10 cellular contexts compared by ENCODE assay signal in genomic region chr11:113664069-113664980, GRCh38. TPM values are rescaled to one million over a fixed set of nuclear protein-coding genes. Genes with fewer than 3 reads are reported as not detected.
DNase-seq lines count a peak whose midpoint lies in the region; ATAC-seq and TF ChIP-seq lines count a peak whose summit lies in the region.
"Had no signal": no experiment of that assay in that cellular context is flagged by ENCODE, and none has a peak within 500 bp of the region (broad histone marks: within the 10 kb centered on the region; RNA-seq: fewer than 3 reads in every experiment).

No MANE protein-coding gene starts in this region.

- TF ChIP-seq CTCF in body of pancreas (IDR thresholded peaks at IDR 0.05) (no peak), nephron (IDR thresholded peaks at IDR 0.05; ENCODE audit: unreplicated experiment in 3 of 3) (no peak)

- H3K4me1 Mint-ChIP-seq in nephron, result peaks cover 16% of the 10 kb centered on the region

- DNase-seq in ELF-1 (ENCODE audit: low read depth, low spot score) (peak; percentile 29), NCI-H2107 treated with DMSO at 0.1 percent for 48 hours (lab: John Stamatoyannopoulos, UW; ENCODE audit: unreplicated experiment) (peak; percentile 41), body of pancreas (no peak)
- no peak for DNase-seq in stimulated activated CD4-positive, alpha-beta T cell treated with anti-CD3 and anti-CD28 coated beads, Interleukin-15, amount 100 ng/mL, for 24 hours
- DNase-seq: DND-41, dorsolateral prefrontal cortex had no signal

- TF ChIP-seq POLR2A in body of pancreas (IDR thresholded peaks at IDR 0.05), result no peak

- H3K9me3 ChIP-seq in body of pancreas, result peaks cover 0 to 8% (median 0%) of the 10 kb centered on the region in 3 donors

- peak overlapping the region in 2 of 3 experiments; percentile 16 to 62 for H3K27ac Mint-ChIP-seq in nephron

- H3K27me3 Mint-ChIP-seq in nephron (ENCODE audit: low read depth), result peaks cover 6% of the 10 kb centered on the region

- no peaks in the 10 kb centered on the region for H3K36me3 ChIP-seq in body of pancreas (replicated peaks in 1 of 2; ENCODE audit: insufficient read depth in 1 of 2, low read depth in 2 of 2)

- H3K9me3 Mint-ChIP-seq in nephron, result peaks cover 29% of the 10 kb centered on the region

- no peak overlapping the region for H3K4me3 Mint-ChIP-seq in nephron

- H3K27me3 ChIP-seq in body of pancreas, result no peaks in the 10 kb centered on the region
- H3K27me3 ChIP-seq: dorsolateral prefrontal cortex had no signal

- peak overlapping the region in 3 of 4 donors; percentile 16 to 29 (median 23) for H3K27ac ChIP-seq in body of pancreas
- H3K27ac ChIP-seq: dorsolateral prefrontal cortex had no signal

- no peaks in the 10 kb centered on the region for H3K4me1 ChIP-seq in body of pancreas

- intact Hi-C loops in body of pancreas (cut with DNase I), result no loop called here

- peaks cover 5% of the 10 kb centered on the region for H3K36me3 Mint-ChIP-seq in nephron (ENCODE audit: low read depth)

- 37 to 55% methylated on average over 11 of the region's 11 CpGs for WGBS in body of pancreas, 2 donors

- ATAC-seq in body of pancreas (peak; percentile 75), GM21825 (IDR thresholded peaks at IDR 0.05; ENCODE audit: unreplicated experiment) (no peak), GM19395 (IDR thresholded peaks at IDR 0.05; ENCODE audit: unreplicated experiment) (no peak), HG02970 (IDR thresholded peaks at IDR 0.05; ENCODE audit: low FRiP score, unreplicated experiment) (no peak)

- H3K4me3 ChIP-seq in body of pancreas, result no peak overlapping the region
- H3K4me3 ChIP-seq: dorsolateral prefrontal cortex had no signal

RNA-seq across cellular contexts. Expression of gene TMPRSS5, which starts 41.8 kb away (rescaled TPM):
- total RNA-seq in body of pancreas, result under 1 TPM in 1 of 2 donors, not detected in 1; 0.33 TPM

Comparison
In these comparisons a context has a peak if more than half of its experiments do, and no peak if none do; other contexts are left out.
1. DNase-seq: peak in ELF-1 (single experiment) and NCI-H2107 treated with DMSO at 0.1 percent for 48 hours (single experiment); none in body of pancreas (0 of 4) and stimulated activated CD4-positive, alpha-beta T cell treated with anti-CD3 and anti-CD28 coated beads, Interleukin-15, amount 100 ng/mL, for 24 hours (single experiment).